In genomic region chr2:130665596-130665995, GRCh38 we compare ENCODE assay signal across 5 cellular contexts. TPM values are rescaled to one million over a fixed set of nuclear protein-coding genes. Genes with fewer than 3 reads are reported as not detected.
"Had no signal": no experiment of that assay in that cellular context is flagged by ENCODE, and none has a peak within 500 bp of the region (broad histone marks: within the 10 kb centered on the region; RNA-seq: fewer than 3 reads in every experiment).

No MANE protein-coding gene starts in this region.

RNA-seq across cellular contexts. Expression of gene POTEJ, which starts 54.4 kb away (rescaled TPM):
- total RNA-seq: H4, H7, HT-29, IMR-90, K562 had no signal
- polyA plus RNA-seq: IMR-90, K562 had no signal
